1 cellular context compared by ENCODE assay signal in the genomic region with DNA sequence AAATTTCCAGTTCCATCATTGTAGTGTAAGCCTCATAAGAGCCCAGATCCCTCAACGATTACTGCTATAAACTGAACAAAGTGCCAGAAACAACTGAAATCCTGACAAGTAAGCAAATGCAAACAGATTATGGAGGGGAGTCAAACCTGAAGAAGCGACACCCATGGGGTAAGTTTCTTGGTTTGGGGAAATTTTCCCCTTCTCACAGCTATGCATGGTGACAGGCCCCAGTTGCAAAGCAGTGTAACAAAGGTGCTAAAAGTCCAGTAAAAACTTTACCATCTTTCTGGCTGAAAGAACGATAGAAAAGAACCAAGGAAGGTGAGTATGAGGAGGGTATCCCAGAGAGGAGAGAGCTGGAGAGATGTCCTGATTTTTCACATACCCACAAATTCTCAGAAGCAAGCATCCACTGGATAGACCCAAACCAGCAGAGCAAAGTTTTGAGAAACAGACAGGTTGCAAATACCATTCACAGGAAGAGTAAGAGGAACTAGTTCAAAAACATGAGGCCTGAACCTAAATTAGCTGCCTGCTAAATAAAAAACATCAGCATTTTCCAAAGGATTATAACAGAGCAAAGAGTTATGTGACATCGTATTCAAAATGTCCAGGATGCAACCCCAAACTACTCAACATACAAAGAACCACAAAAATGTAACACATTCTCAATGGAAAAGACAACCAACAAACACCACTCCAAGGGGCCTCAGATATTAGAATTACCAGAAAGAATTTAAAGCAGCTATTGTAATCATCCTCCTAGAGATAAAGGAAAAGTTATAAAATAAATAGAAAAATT.
TF ChIP-seq lines count a peak whose summit lies in the region.

No MANE protein-coding gene starts in this region.

TF ChIP-seq in SK-N-SH treated with all-trans-retinoic acid at 6 μM for 48 hours, 23 proteins besides CTCF, POLR2A, EP300 and RAD21 (continued from another document):
- TF ChIP-seq ESRRG (CRISPR knock-in tag; IDR thresholded peaks at IDR 0.05) = no peak
- no peak for TF ChIP-seq TCF4 (CRISPR knock-in tag; IDR thresholded peaks at IDR 0.05; ENCODE audit: borderline replicate concordance)
- no peak for TF ChIP-seq ZNF8 (CRISPR knock-in tag; IDR thresholded peaks at IDR 0.05)
- TF ChIP-seq TOX (CRISPR knock-in tag; IDR thresholded peaks at IDR 0.05; ENCODE audit: borderline replicate concordance) = no peak
- TF ChIP-seq ZFP3 (CRISPR knock-in tag; IDR thresholded peaks at IDR 0.05) = no peak
- TF ChIP-seq, protein P1, sequence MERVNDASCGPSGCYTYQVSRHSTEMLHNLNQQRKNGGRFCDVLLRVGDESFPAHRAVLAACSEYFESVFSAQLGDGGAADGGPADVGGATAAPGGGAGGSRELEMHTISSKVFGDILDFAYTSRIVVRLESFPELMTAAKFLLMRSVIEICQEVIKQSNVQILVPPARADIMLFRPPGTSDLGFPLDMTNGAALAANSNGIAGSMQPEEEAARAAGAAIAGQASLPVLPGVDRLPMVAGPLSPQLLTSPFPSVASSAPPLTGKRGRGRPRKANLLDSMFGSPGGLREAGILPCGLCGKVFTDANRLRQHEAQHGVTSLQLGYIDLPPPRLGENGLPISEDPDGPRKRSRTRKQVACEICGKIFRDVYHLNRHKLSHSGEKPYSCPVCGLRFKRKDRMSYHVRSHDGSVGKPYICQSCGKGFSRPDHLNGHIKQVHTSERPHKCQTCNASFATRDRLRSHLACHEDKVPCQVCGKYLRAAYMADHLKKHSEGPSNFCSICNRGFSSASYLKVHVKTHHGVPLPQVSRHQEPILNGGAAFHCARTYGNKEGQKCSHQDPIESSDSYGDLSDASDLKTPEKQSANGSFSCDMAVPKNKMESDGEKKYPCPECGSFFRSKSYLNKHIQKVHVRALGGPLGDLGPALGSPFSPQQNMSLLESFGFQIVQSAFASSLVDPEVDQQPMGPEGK (CRISPR knock-in tag; IDR thresholded peaks at IDR 0.05; ENCODE audit: borderline replicate concordance) = no peak
- TF ChIP-seq, protein P2, sequence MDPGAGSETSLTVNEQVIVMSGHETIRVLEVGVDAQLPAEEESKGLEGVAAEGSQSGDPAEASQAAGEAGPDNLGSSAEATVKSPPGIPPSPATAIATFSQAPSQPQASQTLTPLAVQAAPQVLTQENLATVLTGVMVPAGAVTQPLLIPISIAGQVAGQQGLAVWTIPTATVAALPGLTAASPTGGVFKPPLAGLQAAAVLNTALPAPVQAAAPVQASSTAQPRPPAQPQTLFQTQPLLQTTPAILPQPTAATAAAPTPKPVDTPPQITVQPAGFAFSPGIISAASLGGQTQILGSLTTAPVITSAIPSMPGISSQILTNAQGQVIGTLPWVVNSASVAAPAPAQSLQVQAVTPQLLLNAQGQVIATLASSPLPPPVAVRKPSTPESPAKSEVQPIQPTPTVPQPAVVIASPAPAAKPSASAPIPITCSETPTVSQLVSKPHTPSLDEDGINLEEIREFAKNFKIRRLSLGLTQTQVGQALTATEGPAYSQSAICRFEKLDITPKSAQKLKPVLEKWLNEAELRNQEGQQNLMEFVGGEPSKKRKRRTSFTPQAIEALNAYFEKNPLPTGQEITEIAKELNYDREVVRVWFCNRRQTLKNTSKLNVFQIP (CRISPR knock-in tag; IDR thresholded peaks at IDR 0.05; ENCODE audit: borderline replicate concordance, low read depth) = no peak
- no peak for TF ChIP-seq OSR1 (CRISPR knock-in tag; IDR thresholded peaks at IDR 0.05)
